ENCODE assay signal across 8 cellular contexts in genomic region chr1:183471748-183472487, GRCh38. TPM values are rescaled to one million over a fixed set of nuclear protein-coding genes. Genes with fewer than 3 reads are reported as not detected.
A peak's percentile ranks its signal among the peaks of the same experiment; 100 is the strongest.
DNase-seq lines count a peak whose midpoint lies in the region; ATAC-seq and TF ChIP-seq lines count a peak whose summit lies in the region.

No MANE protein-coding gene starts in this region.

- DNase-seq in CD1c-positive myeloid dendritic cell (ENCODE audit: extremely low spot score) (peak; percentile 93), HK-2 (ENCODE audit: unreplicated experiment) (peak; percentile 98), NCI-H82 treated with DMSO at 0.1 percent for 48 hours (lab: John Stamatoyannopoulos, UW; ENCODE audit: unreplicated experiment) (peak; percentile 99), lower leg skin (ENCODE audit: low spot score in 2 of 2) (peak; percentile 96 to 99)
- DNase-seq in activated CD4-positive, alpha-beta memory T cell treated with anti-CD3 and anti-CD28 coated beads, Interleukin-2, amount 10 ng/mL, durations not matched to agents 7 days and 5 days = peak; percentile 96
- DNase-seq in stimulated activated CD4-positive, alpha-beta T cell treated with anti-CD3 and anti-CD28 coated beads, Interleukin-4, amount 100 ng/mL, for 4 hours = peak; percentile 98

- no peaks in the 10 kb centered on the region for H3K9me3 Mint-ChIP-seq in activated CD4-positive, alpha-beta memory T cell treated with anti-CD3 and anti-CD28 coated beads, Interleukin-2, amount 10 ng/mL, durations not matched to agents 7 days and 5 days

- intact Hi-C loops in lower leg skin (cut with DNase I; ENCODE audit: low total_unique reads) = no loop called here

- no peak for TF ChIP-seq CTCF in lower leg skin (IDR thresholded peaks at IDR 0.05)

- H3K36me3 ChIP-seq in duodenal mucosa (ENCODE audit: control insufficient read depth in 1 of 2, insufficient read depth in 2 of 2, low read length in 2 of 2) = no peaks in the 10 kb centered on the region

- TF ChIP-seq POLR2A in lower leg skin (IDR thresholded peaks at IDR 0.05) = no peak

- peaks cover 10% of the 10 kb centered on the region for H3K36me3 Mint-ChIP-seq in activated CD4-positive, alpha-beta memory T cell treated with anti-CD3 and anti-CD28 coated beads, Interleukin-2, amount 10 ng/mL, durations not matched to agents 7 days and 5 days (ENCODE audit: low read depth)

- peak; percentile 52 for ATAC-seq in GM19452 (IDR thresholded peaks at IDR 0.05; ENCODE audit: unreplicated experiment)

- H3K9me3 ChIP-seq in duodenal mucosa (ENCODE audit: control insufficient read depth in 1 of 2, low read length in 2 of 2) = no peaks in the 10 kb centered on the region

- CTCF ChIA-PET in activated CD4-positive, alpha-beta memory T cell treated with anti-CD3 and anti-CD28 coated beads, Interleukin-2, amount 10 ng/mL, durations not matched to agents 7 days and 5 days (lab: Charles Lee) = interaction anchor here (0.5 to 1.2 kb wide), 4 partner anchors 115 to 161 kb away, joined by 3 to 4 read pairs (median 3); no protein-coding TSS in a partner anchor

- peak overlapping the region; percentile 96 for H3K27ac Mint-ChIP-seq in activated CD4-positive, alpha-beta memory T cell treated with anti-CD3 and anti-CD28 coated beads, Interleukin-2, amount 10 ng/mL, durations not matched to agents 7 days and 5 days

- H3K4me3 Mint-ChIP-seq in activated CD4-positive, alpha-beta memory T cell treated with anti-CD3 and anti-CD28 coated beads, Interleukin-2, amount 10 ng/mL, durations not matched to agents 7 days and 5 days = peak overlapping the region; percentile 95

- no peaks in the 10 kb centered on the region for H3K27me3 ChIP-seq in duodenal mucosa (ENCODE audit: control insufficient read depth in 1 of 2, insufficient read depth in 2 of 2, low read length in 2 of 2)

- 0% methylated on average over 31 of the region's 42 CpGs for WGBS in lower leg skin, 2 donors

- no peaks in the 10 kb centered on the region for H3K27me3 Mint-ChIP-seq in activated CD4-positive, alpha-beta memory T cell treated with anti-CD3 and anti-CD28 coated beads, Interleukin-2, amount 10 ng/mL, durations not matched to agents 7 days and 5 days

- peaks cover 6 to 31% of the 10 kb centered on the region in 2 donors for H3K4me1 ChIP-seq in duodenal mucosa (ENCODE audit: control insufficient read depth in 1 of 2, insufficient read depth in 2 of 2, low read length in 2 of 2)

- POLR2A ChIA-PET in activated CD4-positive, alpha-beta memory T cell treated with anti-CD3 and anti-CD28 coated beads, Interleukin-2, amount 10 ng/mL, durations not matched to agents 7 days and 5 days (lab: Charles Lee) = interaction anchor here (0.9 to 3.9 kb wide), 7 partner anchors 26 to 632 kb away, joined by 3 to 39 read pairs (median 4); partner anchors contain the start of gene ARPC5

- H3K27ac ChIP-seq in duodenal mucosa (ENCODE audit: low read depth, low read length) = peak overlapping the region; percentile 99

- H3K4me3 ChIP-seq in duodenal mucosa (ENCODE audit: low read depth in 1 of 2, low read length in 2 of 2) = peak overlapping the region; percentile 90 to 93
- H3K4me3 ChIP-seq in lower leg skin (ENCODE audit: low read depth, poor library complexity, severe bottlenecking) = peak overlapping the region; percentile 93

- H3K4me1 Mint-ChIP-seq in activated CD4-positive, alpha-beta memory T cell treated with anti-CD3 and anti-CD28 coated beads, Interleukin-2, amount 10 ng/mL, durations not matched to agents 7 days and 5 days = peaks cover 22% of the 10 kb centered on the region

- H3K9ac ChIP-seq in duodenal mucosa (ENCODE audit: low read depth in 1 of 2, low read length in 2 of 2) = peak overlapping the region; percentile 91 to 93

RNA-seq across cellular contexts. Expression of gene SMG7, which starts 0.4 kb away (rescaled TPM):
- 10 to 100 TPM; 74.8 to 76.8 TPM for total RNA-seq in activated CD4-positive, alpha-beta memory T cell treated with anti-CD3 and anti-CD28 coated beads, Interleukin-2, amount 10 ng/mL, durations not matched to agents 7 days and 5 days
- total RNA-seq in lower leg skin = 10 to 100 TPM; 34.8 to 57.9 (median 42.6) TPM

RNA-seq across cellular contexts. Expression of gene NMNAT2, which starts 53.7 kb away (rescaled TPM):
- under 1 TPM; 0.03 to 0.28 TPM for total RNA-seq in activated CD4-positive, alpha-beta memory T cell treated with anti-CD3 and anti-CD28 coated beads, Interleukin-2, amount 10 ng/mL, durations not matched to agents 7 days and 5 days
- under 1 TPM in 3 of 4 donors, not detected in 1; 0.23 to 0.34 (median 0.34) TPM for total RNA-seq in lower leg skin

Comparison
In these comparisons a context has a peak if more than half of its experiments do, and no peak if none do; other contexts are left out.
1. Peak in every context shown above with its lines: DNase-seq, ATAC-seq, H3K4me3 ChIP-seq and H3K27ac ChIP-seq.